In genomic region chr7:99992330-99993037, GRCh38 we compare ENCODE assay signal across 1 cellular context.
TF ChIP-seq lines count a peak whose summit lies in the region.

No MANE protein-coding gene starts in this region.

TF ChIP-seq in H1, 55 proteins besides CTCF, POLR2A, EP300 and RAD21:
- TF ChIP-seq MAFK (IDR thresholded peaks at IDR 0.05; ENCODE audit: low read depth, low read length) = no peak
- no peak for TF ChIP-seq GTF2F1 (IDR thresholded peaks at IDR 0.05; ENCODE audit: borderline replicate concordance, low read depth, low read length)
- TF ChIP-seq RFX5 (IDR thresholded peaks at IDR 0.05; ENCODE audit: borderline replicate concordance, low read depth, low read length) = no peak
- TF ChIP-seq NRF1 (IDR thresholded peaks at IDR 0.05; ENCODE audit: low read depth, low read length) = no peak
- TF ChIP-seq CTBP2 (IDR thresholded peaks at IDR 0.05; ENCODE audit: borderline replicate concordance, insufficient read depth, insufficient read length, low read length) = no peak
- TF ChIP-seq ASH2L (IDR thresholded peaks at IDR 0.05; ENCODE audit: low read length) = no peak
- TF ChIP-seq POU5F1 (IDR thresholded peaks at IDR 0.05; ENCODE audit: low read depth, low read length) = no peak
- TF ChIP-seq SIRT6 (IDR thresholded peaks at IDR 0.05; ENCODE audit: low read length) = no peak
- TF ChIP-seq JUN (IDR thresholded peaks at IDR 0.05; ENCODE audit: low read depth, low read length) = no peak
- TF ChIP-seq RBBP5 (IDR thresholded peaks at IDR 0.05; ENCODE audit: borderline replicate concordance, low read depth, low read length) = no peak
- no peak for TF ChIP-seq RXRA (IDR thresholded peaks at IDR 0.05; ENCODE audit: insufficient read depth, low read depth, low read length)
- TF ChIP-seq SP2 (IDR thresholded peaks at IDR 0.05; ENCODE audit: low read length) = no peak
- TF ChIP-seq ATF3 (IDR thresholded peaks at IDR 0.05; ENCODE audit: insufficient read depth, low read depth, low read length) = no peak
